ENCODE assay signal across 9 cellular contexts in the genomic region with DNA sequence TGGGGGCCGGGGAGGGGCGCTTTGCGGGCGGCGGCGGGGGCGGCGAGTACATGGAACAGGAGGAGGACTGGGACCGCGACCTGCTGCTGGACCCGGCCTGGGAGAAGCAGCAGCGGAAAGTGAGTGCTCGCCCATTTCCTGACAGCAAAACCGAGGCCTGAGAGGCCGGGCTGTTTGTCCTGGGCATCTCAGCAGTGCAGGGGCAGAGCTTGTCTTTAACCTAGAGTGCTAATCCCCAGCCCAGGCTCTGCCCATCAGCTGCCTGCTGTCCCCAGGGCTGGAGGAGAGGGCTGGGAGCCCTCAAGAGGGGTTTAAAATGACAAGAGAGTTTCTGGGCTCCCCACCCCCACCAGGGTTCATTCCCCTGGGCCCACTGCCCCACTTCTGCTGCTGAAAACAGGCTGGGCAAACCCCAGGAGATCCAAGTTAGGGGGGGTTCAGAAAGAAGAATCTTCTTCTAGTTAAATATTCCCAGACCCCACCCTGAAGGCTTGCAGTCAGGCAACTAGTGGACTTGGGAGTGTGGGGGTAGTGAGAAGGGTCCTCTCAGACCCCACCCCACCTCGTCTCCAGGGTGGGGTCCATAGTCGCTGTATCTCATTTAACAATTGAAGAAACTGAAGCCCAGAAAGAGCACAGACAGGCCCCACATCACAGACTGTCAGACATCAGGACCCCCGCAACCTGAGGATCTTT. TPM values are rescaled to one million over a fixed set of nuclear protein-coding genes. Genes with fewer than 3 reads are reported as not detected.
DNase-seq lines count a peak whose midpoint lies in the region; ATAC-seq and TF ChIP-seq lines count a peak whose summit lies in the region.
"Had no signal": no experiment of that assay in that cellular context is flagged by ENCODE, and none has a peak within 500 bp of the region (broad histone marks: within the 10 kb centered on the region; RNA-seq: fewer than 3 reads in every experiment).

No MANE protein-coding gene starts in this region.

- peak overlapping the region; percentile 88 to 98 for H3K4me3 Mint-ChIP-seq in activated T-cell treated with anti-CD3 and anti-CD28 coated beads, Interleukin-2, amount 50 U/mL, for 72 hours
- H3K4me3 Mint-ChIP-seq in T-cell: peak overlapping the region; percentile 81 to 85 (median 85)

- peak overlapping the region in 1 of 2 donors; percentile 9 for H3K27ac ChIP-seq in testis

- no peak for TF ChIP-seq POLR2A in testis (IDR thresholded peaks at IDR 0.05)

- intact Hi-C loops in testis (cut with DNase I; ENCODE audit: low total_unique reads): no loop called here

- H3K27me3 Mint-ChIP-seq in activated T-cell treated with anti-CD3 and anti-CD28 coated beads, Interleukin-2, amount 50 U/mL, for 72 hours (ENCODE audit: low read depth): peaks cover 10% of the 10 kb centered on the region
- H3K27me3 Mint-ChIP-seq in T-cell: no peaks in the 10 kb centered on the region

- no peak for TF ChIP-seq CTCF in testis (IDR thresholded peaks at IDR 0.05)

- no peaks in the 10 kb centered on the region for H3K9me3 Mint-ChIP-seq in activated T-cell treated with anti-CD3 and anti-CD28 coated beads, Interleukin-2, amount 50 U/mL, for 72 hours
- H3K9me3 Mint-ChIP-seq in T-cell: no peaks in the 10 kb centered on the region

- 29 to 49% methylated on average over 3 to 18 of the region's 18 CpGs for WGBS in testis, 2 donors

- CTCF ChIA-PET in T-cell (lab: Charles Lee): interaction anchor here in 1 of 2 donors (0.8 kb wide), 1 partner anchor 81 kb away, joined by 3 read pairs; the partner anchor contains the start of gene PELI3

- peak overlapping the region; percentile 1 for H3K4me3 ChIP-seq in iPS-11a (ENCODE audit: low read depth, low read length)
- H3K4me3 ChIP-seq in testis: peak overlapping the region; percentile 70 to 85

- DNase-seq in activated T-cell treated with anti-CD3 and anti-CD28 coated beads, Interleukin-2, amount 50 U/mL, for 72 hours: no peak
- no peak for DNase-seq in activated T-cell treated with anti-CD3 and anti-CD28 coated beads, Interleukin-2, amount 50 U/mL, for 48 hours
- DNase-seq in T-cell (no peak), testis (no peak), AG08395 (ENCODE audit: low spot score) (no peak), hypothalamus (lab: John Stamatoyannopoulos, UW) (no peak)
- DNase-seq: NCI-H748 treated with DMSO at 0.1 percent for 48 hours had no signal

- POLR2A ChIA-PET in T-cell (lab: Charles Lee): no interaction called here

- no peak for ATAC-seq in activated T-cell treated with anti-CD3 and anti-CD28 coated beads, Interleukin-2, amount 50 U/mL, for 72 hours (replicated peaks in 1 of 2)
- ATAC-seq in T-cell (replicated peaks in 1 of 4) (no peak), GM19463 (IDR thresholded peaks at IDR 0.05; ENCODE audit: unreplicated experiment) (no peak)

- H3K27ac Mint-ChIP-seq in activated T-cell treated with anti-CD3 and anti-CD28 coated beads, Interleukin-2, amount 50 U/mL, for 72 hours: no peak overlapping the region
- H3K27ac Mint-ChIP-seq in T-cell: peak overlapping the region in 1 of 2 donors; percentile 16

- no peaks in the 10 kb centered on the region for H3K27me3 ChIP-seq in testis

- peaks cover 2 to 3% of the 10 kb centered on the region in 2 donors for H3K36me3 Mint-ChIP-seq in activated T-cell treated with anti-CD3 and anti-CD28 coated beads, Interleukin-2, amount 50 U/mL, for 72 hours (ENCODE audit: insufficient read depth in 2 of 2)
- H3K36me3 Mint-ChIP-seq in T-cell: peaks cover 8% of the 10 kb centered on the region

- peaks cover 18% of the 10 kb centered on the region for H3K4me1 ChIP-seq in testis

- peaks cover 35% of the 10 kb centered on the region for H3K4me1 Mint-ChIP-seq in activated T-cell treated with anti-CD3 and anti-CD28 coated beads, Interleukin-2, amount 50 U/mL, for 72 hours (ENCODE audit: low read depth)
- peaks cover 35 to 42% (median 38%) of the 10 kb centered on the region in 3 donors for H3K4me1 Mint-ChIP-seq in T-cell

- no peaks in the 10 kb centered on the region for H3K36me3 ChIP-seq in testis (ENCODE audit: low read depth, missing control alignments)

- no peaks in the 10 kb centered on the region for H3K9me3 ChIP-seq in testis

RNA-seq across cellular contexts. Expression of gene ACTN3, which starts 0.4 kb away (rescaled TPM):
- total RNA-seq in activated T-cell treated with anti-CD3 and anti-CD28 coated beads, Interleukin-2, amount 50 U/mL, for 72 hours: under 1 TPM in 1 of 2 donors, not detected in 1; 0.32 TPM
- total RNA-seq in T-cell (under 1 TPM; 0.18 to 0.30 (median 0.23) TPM), testis (1 to 10 TPM; 1.7 to 4.0 TPM)
- 6.8 TPM for polyA plus RNA-seq in testis (ENCODE audit: insufficient read depth, low read depth, low replicate concordance)

RNA-seq across cellular contexts. Expression of gene ZDHHC24, which starts 1.3 kb away (rescaled TPM):
- total RNA-seq in activated T-cell treated with anti-CD3 and anti-CD28 coated beads, Interleukin-2, amount 50 U/mL, for 72 hours: 10 to 100 TPM; 19.8 to 22.0 TPM
- total RNA-seq in T-cell (10 to 100 TPM; 17.2 to 25.7 (median 23.5) TPM), testis (10 to 100 TPM; 20.7 to 23.3 TPM)
- polyA plus RNA-seq in testis (ENCODE audit: insufficient read depth, low read depth, low replicate concordance): 9.2 TPM

RNA-seq across cellular contexts. Expression of gene CTSF, which starts 21.3 kb away (rescaled TPM):
- total RNA-seq in activated T-cell treated with anti-CD3 and anti-CD28 coated beads, Interleukin-2, amount 50 U/mL, for 72 hours: 1 to 10 TPM; 6.3 to 6.8 TPM
- total RNA-seq in T-cell (10 to 100 TPM; 18.2 to 39.3 (median 30.4) TPM), testis (100 to 1,000 TPM; 125 to 164 TPM)
- polyA plus RNA-seq in testis (ENCODE audit: insufficient read depth, low read depth, low replicate concordance): 242 TPM

RNA-seq across cellular contexts. Expression of gene BBS1, which starts 36.7 kb away (rescaled TPM):
- total RNA-seq in activated T-cell treated with anti-CD3 and anti-CD28 coated beads, Interleukin-2, amount 50 U/mL, for 72 hours: 10 to 100 TPM; 18.1 to 18.8 TPM
- total RNA-seq in T-cell (10 to 100 TPM; 17.0 to 41.6 (median 34.9) TPM), testis (10 to 100 TPM; 86.1 to 89.3 TPM)
- 42.9 TPM for polyA plus RNA-seq in testis (ENCODE audit: insufficient read depth, low read depth, low replicate concordance)

RNA-seq across cellular contexts. Expression of gene CCDC87, which starts 45.7 kb away (rescaled TPM):
- under 1 TPM; 0.10 to 0.21 TPM for total RNA-seq in activated T-cell treated with anti-CD3 and anti-CD28 coated beads, Interleukin-2, amount 50 U/mL, for 72 hours
- under 1 TPM; 0.10 to 0.65 (median 0.32) TPM for total RNA-seq in T-cell
- total RNA-seq in testis: 10 to 100 TPM; 14.4 to 26.3 TPM
- 37.2 TPM for polyA plus RNA-seq in testis (ENCODE audit: insufficient read depth, low read depth, low replicate concordance)
